In the genomic region with DNA sequence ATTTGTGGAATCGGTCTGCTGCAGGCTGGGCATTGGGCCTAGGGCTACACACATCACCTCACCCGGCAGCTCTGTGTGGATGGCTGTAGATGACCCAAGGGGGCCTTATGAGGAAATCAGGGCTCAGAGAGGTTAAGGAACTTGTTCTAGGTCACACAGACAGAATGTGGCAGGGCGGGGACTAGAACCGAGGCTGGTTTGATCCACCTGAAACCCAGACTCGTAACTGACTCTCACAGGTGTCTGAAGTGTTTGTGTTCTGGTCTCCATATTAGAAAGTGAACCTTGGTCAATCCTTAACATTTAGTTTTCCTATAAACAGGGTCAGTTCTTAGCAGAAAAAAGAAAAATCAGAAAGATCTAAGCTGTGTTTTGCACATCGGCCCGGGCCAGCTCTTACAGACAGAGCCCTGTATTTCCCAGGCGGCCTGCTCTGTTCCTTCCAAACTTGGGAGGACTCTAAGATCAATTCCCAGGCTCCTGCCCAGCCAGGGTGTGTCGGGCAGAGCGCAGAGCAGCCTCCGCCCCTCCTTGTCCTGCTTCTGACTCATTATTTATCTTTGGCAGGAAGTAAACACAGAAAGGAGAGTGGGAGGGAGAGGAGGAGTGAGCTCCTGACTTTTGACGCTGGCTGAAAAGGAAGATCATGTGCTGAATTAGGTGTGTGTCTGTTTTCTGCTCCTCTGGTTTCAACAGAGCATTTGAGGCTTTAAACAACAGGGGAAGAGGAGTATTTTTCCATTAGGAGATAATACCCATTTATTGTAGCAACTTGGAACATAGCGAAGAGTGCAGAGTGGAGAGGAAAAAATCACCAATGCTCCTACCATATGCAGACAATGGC, we compare ENCODE assay signal across 1 cellular context.
TF ChIP-seq lines count a peak whose summit lies in the region.

No MANE protein-coding gene starts in this region.

TF ChIP-seq in HepG2, 621 proteins besides CTCF, POLR2A, EP300 and RAD21 (continued from another document and continues in another):
- TF ChIP-seq, protein P1, sequence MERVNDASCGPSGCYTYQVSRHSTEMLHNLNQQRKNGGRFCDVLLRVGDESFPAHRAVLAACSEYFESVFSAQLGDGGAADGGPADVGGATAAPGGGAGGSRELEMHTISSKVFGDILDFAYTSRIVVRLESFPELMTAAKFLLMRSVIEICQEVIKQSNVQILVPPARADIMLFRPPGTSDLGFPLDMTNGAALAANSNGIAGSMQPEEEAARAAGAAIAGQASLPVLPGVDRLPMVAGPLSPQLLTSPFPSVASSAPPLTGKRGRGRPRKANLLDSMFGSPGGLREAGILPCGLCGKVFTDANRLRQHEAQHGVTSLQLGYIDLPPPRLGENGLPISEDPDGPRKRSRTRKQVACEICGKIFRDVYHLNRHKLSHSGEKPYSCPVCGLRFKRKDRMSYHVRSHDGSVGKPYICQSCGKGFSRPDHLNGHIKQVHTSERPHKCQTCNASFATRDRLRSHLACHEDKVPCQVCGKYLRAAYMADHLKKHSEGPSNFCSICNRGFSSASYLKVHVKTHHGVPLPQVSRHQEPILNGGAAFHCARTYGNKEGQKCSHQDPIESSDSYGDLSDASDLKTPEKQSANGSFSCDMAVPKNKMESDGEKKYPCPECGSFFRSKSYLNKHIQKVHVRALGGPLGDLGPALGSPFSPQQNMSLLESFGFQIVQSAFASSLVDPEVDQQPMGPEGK (CRISPR knock-in tag; IDR thresholded peaks at IDR 0.05): peak; percentile 71
- TF ChIP-seq ZNF839 (CRISPR knock-in tag; IDR thresholded peaks at IDR 0.05; ENCODE audit: borderline replicate concordance) (no peak), KAT8 (CRISPR knock-in tag; IDR thresholded peaks at IDR 0.05) (peak; percentile 80), IKZF1 (IDR thresholded peaks at IDR 0.05) (no peak), LRRFIP1 (CRISPR knock-in tag; conservative IDR thresholded peaks at IDR 0.05) (no peak), ZNF510 (CRISPR knock-in tag; IDR thresholded peaks at IDR 0.05; ENCODE audit: low read depth) (no peak), ZNF224 (CRISPR knock-in tag; IDR thresholded peaks at IDR 0.05) (peak; percentile 78; the same call in 1 of the 2 replicates), MTF2 (CRISPR knock-in tag; IDR thresholded peaks at IDR 0.05; ENCODE audit: borderline replicate concordance) (no peak), ZNF484 (CRISPR knock-in tag; IDR thresholded peaks at IDR 0.05; ENCODE audit: borderline replicate concordance, low read depth) (no peak), ZNF747 (CRISPR knock-in tag; IDR thresholded peaks at IDR 0.05; ENCODE audit: borderline replicate concordance) (peak; percentile 80; the same call in 1 of the 2 replicates), ZNF354B (CRISPR knock-in tag; IDR thresholded peaks at IDR 0.05) (no peak), MZF1 (CRISPR knock-in tag; IDR thresholded peaks at IDR 0.05; ENCODE audit: borderline replicate concordance) (no peak), ZNF772 (CRISPR knock-in tag; IDR thresholded peaks at IDR 0.05) (peak; percentile 79; the same call in 1 of the 2 replicates), KDM2A (CRISPR knock-in tag; IDR thresholded peaks at IDR 0.05; ENCODE audit: borderline replicate concordance, low read depth) (peak; percentile 84; the same call in 1 of the 2 replicates), ZNF33B (CRISPR knock-in tag; IDR thresholded peaks at IDR 0.05) (no peak), BORCS8-MEF2B (CRISPR knock-in tag; IDR thresholded peaks at IDR 0.05) (peak; percentile 78), SAFB2 (CRISPR knock-in tag; IDR thresholded peaks at IDR 0.05; ENCODE audit: borderline replicate concordance, low read depth) (no peak; the same call in 1 of the 2 replicates), ZNF24 (IDR thresholded peaks at IDR 0.05) (no peak), ZNF350 (CRISPR knock-in tag; IDR thresholded peaks at IDR 0.05; ENCODE audit: borderline replicate concordance, low read depth) (peak; percentile 80; the same call in 1 of the 2 replicates), TRIM24 (CRISPR knock-in tag; IDR thresholded peaks at IDR 0.05) (no peak), IRX3 (CRISPR knock-in tag; IDR thresholded peaks at IDR 0.05; ENCODE audit: borderline replicate concordance, low read depth) (0 out of 2 replicates have a peak, but pooled peaks have one; percentile 29), ZNF20 (CRISPR knock-in tag; IDR thresholded peaks at IDR 0.05) (no peak), ZNF124 (CRISPR knock-in tag; IDR thresholded peaks at IDR 0.05) (peak; percentile 83; the same call in 1 of the 2 replicates), THAP8 (CRISPR knock-in tag; IDR thresholded peaks at IDR 0.05; ENCODE audit: borderline replicate concordance) (no peak), ZNF30 (CRISPR knock-in tag; IDR thresholded peaks at IDR 0.05) (no peak), PAWR (CRISPR knock-in tag; IDR thresholded peaks at IDR 0.05; ENCODE audit: borderline replicate concordance) (no peak), ISL2 (CRISPR knock-in tag; IDR thresholded peaks at IDR 0.05) (peak; percentile 75), ZNF251 (CRISPR knock-in tag; IDR thresholded peaks at IDR 0.05) (no peak), ZSCAN29 (CRISPR knock-in tag; conservative IDR thresholded peaks at IDR 0.05) (no peak), GATAD1 (CRISPR knock-in tag; IDR thresholded peaks at IDR 0.05) (peak; percentile 70), MYNN (CRISPR knock-in tag; IDR thresholded peaks at IDR 0.05; ENCODE audit: low read depth) (no peak), SP2 (CRISPR knock-in tag; IDR thresholded peaks at IDR 0.05) (no peak), ZBTB14 (CRISPR knock-in tag; IDR thresholded peaks at IDR 0.05) (no peak), RARA (CRISPR knock-in tag; IDR thresholded peaks at IDR 0.05) (peak; percentile 88), EED (CRISPR knock-in tag; IDR thresholded peaks at IDR 0.05) (no peak), RFX5 (IDR thresholded peaks at IDR 0.05; ENCODE audit: low read depth, low read length) (no peak), ZNF724P (CRISPR knock-in tag; IDR thresholded peaks at IDR 0.05; ENCODE audit: borderline replicate concordance) (no peak), RCOR2 (CRISPR knock-in tag; IDR thresholded peaks at IDR 0.05) (peak; percentile 90), EHMT2 (IDR thresholded peaks at IDR 0.05; ENCODE audit: borderline replicate concordance, low read depth, low read length) (no peak), ZNF281 (CRISPR knock-in tag; IDR thresholded peaks at IDR 0.05; ENCODE audit: borderline replicate concordance) (peak; percentile 31; the same call in 1 of the 2 replicates), ZNF563 (CRISPR knock-in tag; IDR thresholded peaks at IDR 0.05) (no peak), ZNF33A (CRISPR knock-in tag; IDR thresholded peaks at IDR 0.05; ENCODE audit: borderline replicate concordance) (no peak), RFXANK (CRISPR knock-in tag; IDR thresholded peaks at IDR 0.05) (peak; percentile 77; the same call in 1 of the 2 replicates), MXI1 (IDR thresholded peaks at IDR 0.05; ENCODE audit: borderline replicate concordance, low read depth, low read length) (peak; percentile 71; the same call in 1 of the 3 replicates), ZNF570 (CRISPR knock-in tag; IDR thresholded peaks at IDR 0.05; ENCODE audit: borderline replicate concordance) (no peak), NCOR1 (IDR thresholded peaks at IDR 0.05; ENCODE audit: borderline replicate concordance, low read length) (peak; percentile 81; the same call in 1 of the 2 replicates)
- TF ChIP-seq, protein P2, sequence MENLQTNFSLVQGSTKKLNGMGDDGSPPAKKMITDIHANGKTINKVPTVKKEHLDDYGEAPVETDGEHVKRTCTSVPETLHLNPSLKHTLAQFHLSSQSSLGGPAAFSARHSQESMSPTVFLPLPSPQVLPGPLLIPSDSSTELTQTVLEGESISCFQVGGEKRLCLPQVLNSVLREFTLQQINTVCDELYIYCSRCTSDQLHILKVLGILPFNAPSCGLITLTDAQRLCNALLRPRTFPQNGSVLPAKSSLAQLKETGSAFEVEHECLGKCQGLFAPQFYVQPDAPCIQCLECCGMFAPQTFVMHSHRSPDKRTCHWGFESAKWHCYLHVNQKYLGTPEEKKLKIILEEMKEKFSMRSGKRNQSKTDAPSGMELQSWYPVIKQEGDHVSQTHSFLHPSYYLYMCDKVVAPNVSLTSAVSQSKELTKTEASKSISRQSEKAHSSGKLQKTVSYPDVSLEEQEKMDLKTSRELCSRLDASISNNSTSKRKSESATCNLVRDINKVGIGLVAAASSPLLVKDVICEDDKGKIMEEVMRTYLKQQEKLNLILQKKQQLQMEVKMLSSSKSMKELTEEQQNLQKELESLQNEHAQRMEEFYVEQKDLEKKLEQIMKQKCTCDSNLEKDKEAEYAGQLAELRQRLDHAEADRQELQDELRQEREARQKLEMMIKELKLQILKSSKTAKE (CRISPR knock-in tag; IDR thresholded peaks at IDR 0.05; ENCODE audit: borderline replicate concordance): peak; percentile 77
- TF ChIP-seq, protein P3, sequence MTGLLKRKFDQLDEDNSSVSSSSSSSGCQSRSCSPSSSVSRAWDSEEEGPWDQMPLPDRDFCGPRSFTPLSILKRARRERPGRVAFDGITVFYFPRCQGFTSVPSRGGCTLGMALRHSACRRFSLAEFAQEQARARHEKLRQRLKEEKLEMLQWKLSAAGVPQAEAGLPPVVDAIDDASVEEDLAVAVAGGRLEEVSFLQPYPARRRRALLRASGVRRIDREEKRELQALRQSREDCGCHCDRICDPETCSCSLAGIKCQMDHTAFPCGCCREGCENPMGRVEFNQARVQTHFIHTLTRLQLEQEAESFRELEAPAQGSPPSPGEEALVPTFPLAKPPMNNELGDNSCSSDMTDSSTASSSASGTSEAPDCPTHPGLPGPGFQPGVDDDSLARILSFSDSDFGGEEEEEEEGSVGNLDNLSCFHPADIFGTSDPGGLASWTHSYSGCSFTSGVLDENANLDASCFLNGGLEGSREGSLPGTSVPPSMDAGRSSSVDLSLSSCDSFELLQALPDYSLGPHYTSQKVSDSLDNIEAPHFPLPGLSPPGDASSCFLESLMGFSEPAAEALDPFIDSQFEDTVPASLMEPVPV (CRISPR knock-in tag; IDR thresholded peaks at IDR 0.05): peak; percentile 45; the same call in 1 of the 2 replicates
